Comparison of ENCODE assay signal across 15 cellular contexts in the genomic region with DNA sequence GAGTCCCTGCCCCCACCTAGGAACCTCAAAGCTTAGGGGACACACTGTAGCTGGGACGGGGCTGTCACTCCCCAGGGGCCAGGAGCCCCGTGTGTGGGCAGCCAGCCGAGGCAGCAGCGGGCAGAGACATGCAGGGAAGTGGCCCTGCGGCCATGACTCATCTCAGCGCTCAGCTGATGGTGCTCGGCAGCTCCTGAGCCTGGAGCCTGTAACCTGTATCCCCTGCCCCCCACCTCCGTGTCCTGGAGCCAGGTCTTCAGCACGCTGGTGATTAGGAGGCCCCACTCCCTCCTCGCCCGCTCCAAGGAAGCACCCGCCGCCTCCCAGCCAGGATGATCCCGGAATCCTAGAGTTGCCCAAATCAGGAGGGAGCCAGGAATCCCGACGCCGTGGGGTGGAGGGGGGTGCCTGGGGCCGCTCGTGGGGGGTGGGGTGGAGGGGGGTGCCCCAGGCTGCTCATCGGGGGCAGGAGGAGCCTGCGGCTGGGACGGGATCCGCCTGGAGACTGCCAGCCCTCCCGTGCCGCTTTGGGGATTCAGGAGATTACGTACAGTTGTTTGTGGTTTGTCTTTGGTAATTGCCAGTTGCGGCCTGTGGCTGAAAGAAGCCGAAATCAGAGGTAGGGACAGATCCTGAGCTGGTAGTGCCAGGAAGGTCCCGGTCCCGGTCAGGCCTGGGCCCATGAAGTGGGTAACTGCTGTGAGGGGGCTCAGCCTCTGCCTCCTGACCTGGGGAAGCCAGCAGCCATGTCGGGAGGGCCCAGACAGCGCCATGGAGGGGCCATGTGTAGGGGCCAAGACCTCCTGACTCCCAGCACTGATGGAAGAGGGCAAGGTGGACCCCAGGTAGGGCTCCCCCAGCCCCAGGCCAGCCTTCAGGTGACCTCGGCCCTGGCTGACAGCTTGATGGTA. TPM values are rescaled to one million over a fixed set of nuclear protein-coding genes. Genes with fewer than 3 reads are reported as not detected.
A peak's percentile ranks its signal among the peaks of the same experiment; 100 is the strongest.
DNase-seq lines count a peak whose midpoint lies in the region; ATAC-seq, FAIRE-seq and TF ChIP-seq lines count a peak whose summit lies in the region.
"Had no signal": no experiment of that assay in that cellular context is flagged by ENCODE, and none has a peak within 500 bp of the region (broad histone marks: within the 10 kb centered on the region; RNA-seq: fewer than 3 reads in every experiment).

No MANE protein-coding gene starts in this region.

- no peak overlapping the region for H2BK120ac ChIP-seq in H1 (replicated peaks; ENCODE audit: low read depth, low read length)

- ATAC-seq in Panc1 (peak; percentile 81), GM21529 (IDR thresholded peaks at IDR 0.05; ENCODE audit: unreplicated experiment) (no peak)

- no peak overlapping the region for H3K23ac ChIP-seq in H1 (ENCODE audit: insufficient read length)

- peaks cover 0 to 13% of the 10 kb centered on the region in 2 experiments for H4K20me1 ChIP-seq in H1 (replicated peaks in 1 of 2; ENCODE audit: control insufficient read depth in 1 of 2, insufficient read depth in 2 of 2, low read length in 2 of 2)

- no peak overlapping the region for H2BK12ac ChIP-seq in H1 (ENCODE audit: low read depth, low read length)

- TF ChIP-seq POLR2A in H1 (IDR thresholded peaks at IDR 0.05; ENCODE audit: control extremely low read depth in 1 of 2, low read depth in 2 of 2, low read length in 2 of 2) = no peak

- H3K36me3 ChIP-seq in HEK293 (ENCODE audit: control insufficient read depth in 2 of 2, insufficient read depth in 1 of 2, low read length in 2 of 2) (no peaks in the 10 kb centered on the region), Panc1 (ENCODE audit: control insufficient read depth, insufficient read depth, low read length) (no peaks in the 10 kb centered on the region), H1 (ENCODE audit: control insufficient read depth in 2 of 4, insufficient read depth in 4 of 4, low read length in 3 of 4) (no peaks in the 10 kb centered on the region)
- H3K36me3 ChIP-seq: pancreas had no signal

- no peaks in the 10 kb centered on the region for H3K79me2 ChIP-seq in H1 (ENCODE audit: control insufficient read depth in 1 of 2, insufficient read depth in 2 of 2, low read length in 2 of 2)

- H2BK5ac ChIP-seq in H1 (ENCODE audit: low read depth, low read length) = no peak overlapping the region

- H3K4me1 ChIP-seq in HEK293 (ENCODE audit: control insufficient read depth, insufficient read depth, low read length) (no peaks in the 10 kb centered on the region; the same call in 1 of the 2 replicates), Panc1 (ENCODE audit: control insufficient read depth, insufficient read depth, low read length) (peaks cover 16% of the 10 kb centered on the region), H1 (replicated peaks in 1 of 4; ENCODE audit: control insufficient read depth in 3 of 4, insufficient read depth in 4 of 4, low read length in 3 of 4) (peaks cover 0 to 11% (median 2%) of the 10 kb centered on the region in 4 experiments; a peak in 4 of 7 replicates)
- H3K4me1 ChIP-seq: pancreas had no signal

- H3K79me1 ChIP-seq in H1 (ENCODE audit: low read depth, low read length) = no peaks in the 10 kb centered on the region

- TF ChIP-seq EP300 in H1 (IDR thresholded peaks at IDR 0.05; ENCODE audit: borderline replicate concordance in 1 of 2, low read depth in 2 of 2, low read length in 2 of 2) = no peak

- H3K4ac ChIP-seq in H1 (replicated peaks; ENCODE audit: insufficient read length, low read depth, low read length) = peak overlapping the region; percentile 38

- H2AK5ac ChIP-seq in H1 (ENCODE audit: low read depth, low read length) = no peak overlapping the region

- H3K23me2 ChIP-seq in H1 (ENCODE audit: low read depth, low read length) = peaks cover 22% of the 10 kb centered on the region; the same call in 1 of the 2 replicates

- CTCF ChIA-PET in HEK293 (lab: Yijun Ruan, JAX) (interaction anchor here (2.1 kb wide), 1 partner anchor 20 kb away, joined by 8 read pairs; no protein-coding TSS in a partner anchor), Panc1 (lab: Charles Lee) (interaction anchor here (0.6 kb wide), 1 partner anchor 174 kb away, joined by 4 read pairs; no protein-coding TSS in a partner anchor), H1 (lab: Charles Lee; ENCODE audit: partially characterized antibody) (interaction anchor here (0.9 kb wide), 1 partner anchor 223 kb away, joined by 5 read pairs; no protein-coding TSS in a partner anchor)

- no peak overlapping the region for H2BK20ac ChIP-seq in H1 (ENCODE audit: low read length)

- H3K9me3 ChIP-seq in HEK293 (ENCODE audit: control insufficient read depth, insufficient read depth, low read depth, low read length) = no peaks in the 10 kb centered on the region
- H3K9me3 ChIP-seq in Panc1 (ENCODE audit: control insufficient read depth, insufficient read depth, low read depth, low read length) = no peaks in the 10 kb centered on the region
- H3K9me3 ChIP-seq in H1 (ENCODE audit: insufficient read depth in 2 of 2, low read depth in 1 of 2, low read length in 1 of 2) = peaks cover 8 to 15% of the 10 kb centered on the region in 2 experiments; a peak in 3 of 4 replicates
- H3K9me3 ChIP-seq: pancreas had no signal

- in situ Hi-C loops in Panc1 (cut with HindIII; ENCODE audit: low pct_unique_long_range_greater_than_20kb, low sequenced_read_pairs) = no loop called here

- H4K91ac ChIP-seq in H1 (replicated peaks; ENCODE audit: insufficient read length, low read length) = no peak overlapping the region

- no peak overlapping the region; the same call in 1 of the 2 replicates for H2AFZ ChIP-seq in H1 (ENCODE audit: low read length)

- no peak overlapping the region; the same call in 1 of the 2 replicates for H4K8ac ChIP-seq in H1 (ENCODE audit: extremely low read depth, insufficient read depth, low read length)

- 77% methylated on average over 28 of the region's 33 CpGs; no CpG with 5 or more reads in 1 of the 2 experiments for WGBS in H1 (ENCODE audit: extremely low coverage in 1 of 2, insufficient coverage in 1 of 2, insufficient read length in 1 of 2, insufficient replicate concordance in 2 of 2, low coverage in 1 of 2, low lambda C conversion rate in 2 of 2, missing lambda C conversion rate in 1 of 2), 2 experiments

- TF ChIP-seq CTCF in HEK293 (tag by site-specific recombination; IDR thresholded peaks at IDR 0.05) (no peak), Panc1 (IDR thresholded peaks at IDR 0.05) (no peak), H1 (IDR thresholded peaks at IDR 0.05; ENCODE audit: control extremely low read depth in 1 of 3, insufficient read depth in 1 of 3, low read depth in 1 of 3, low read length in 3 of 3) (no peak), retinal pigment epithelial cell (conservative IDR thresholded peaks at IDR 0.05; ENCODE audit: low read depth, low read length) (no peak)

- POLR2A ChIA-PET in HEK293 (lab: Yijun Ruan, JAX) (no interaction called here), Panc1 (lab: Charles Lee) (interaction anchor here (0.6 kb wide), 1 partner anchor 60 kb away, joined by 3 read pairs; no protein-coding TSS in a partner anchor), H1 (lab: Charles Lee; ENCODE audit: partially characterized antibody) (no interaction called here)

- TF ChIP-seq RAD21 in H1 (IDR thresholded peaks at IDR 0.05 in 1 of 2, conservative IDR thresholded peaks at IDR 0.05 in 1 of 2; ENCODE audit: low read depth in 2 of 2, low read length in 2 of 2) = no peak

- no peak overlapping the region for H3K4me2 ChIP-seq in H1 (ENCODE audit: insufficient read depth in 1 of 2, low read depth in 2 of 2, low read length in 2 of 2)

- no TSS peak for BruUV-seq in Panc1 (replicated peaks; lab: Mats Ljungman, UMichigan)

- no peak overlapping the region for H3K27ac ChIP-seq in HEK293 (ENCODE audit: extremely low read depth, low read depth, low read length)
- H3K27ac ChIP-seq in Panc1 (ENCODE audit: low read length) = peak overlapping the region; percentile 74
- H3K27ac ChIP-seq in H1 (ENCODE audit: low read depth, low read length) = no peak overlapping the region
- H3K27ac ChIP-seq: pancreas had no signal

- H3K27me3 ChIP-seq in Panc1 (ENCODE audit: control insufficient read depth, insufficient read depth, low read length) (no peaks in the 10 kb centered on the region), H1 (replicated peaks in 1 of 4; ENCODE audit: control insufficient read depth in 3 of 4, extremely low read depth in 1 of 4, insufficient read depth in 3 of 4, low read length in 3 of 4) (no peaks in the 10 kb centered on the region)

- H4K5ac ChIP-seq in H1 (ENCODE audit: insufficient read length, low read depth, low read length) = no peak overlapping the region

- no peak overlapping the region for H2BK15ac ChIP-seq in H1 (ENCODE audit: low read length)

- H3K14ac ChIP-seq in H1 (ENCODE audit: insufficient read length) = no peak overlapping the region

- no peak for FAIRE-seq in H1 (lab: Jason Lieb, UNC)
- FAIRE-seq: colon, pancreas had no signal

- H3K4me3 ChIP-seq in HEK293 (ENCODE audit: low read depth, low read length) (no peak overlapping the region), Panc1 (ENCODE audit: low read depth in 2 of 2, low read length in 2 of 2) (no peak overlapping the region), H1 (ENCODE audit: extremely low read depth in 1 of 4, insufficient read depth in 2 of 4, low read depth in 3 of 4, low read length in 4 of 4) (no peak overlapping the region), retinal pigment epithelial cell (ENCODE audit: low read length) (no peak overlapping the region)
- H3K4me3 ChIP-seq: pancreas had no signal

- H3K18ac ChIP-seq in H1 (ENCODE audit: extremely low read depth, low read length) = no peak overlapping the region; the same call in 1 of the 2 replicates

- no peak overlapping the region for H3K56ac ChIP-seq in H1 (replicated peaks; ENCODE audit: insufficient read length, low read depth, low read length)

- no peak overlapping the region for H3K9ac ChIP-seq in H1 (replicated peaks in 1 of 4; ENCODE audit: extremely low read depth in 1 of 4, low read depth in 3 of 4, low read length in 3 of 4)

- intact Hi-C loops in Panc1 (cut with micrococcal nuclease; ENCODE audit: unreplicated experiment) = no loop called here

- no peak for DNase-seq in Panc1 (ENCODE audit: low read depth, low spot score)
- DNase-seq in H1 (ENCODE audit: low read depth in 1 of 2, low spot score in 2 of 2) = no peak
- DNase-seq in retinal pigment epithelial cell (ENCODE audit: low read depth) = peak; percentile 73
- no peak for DNase-seq in DMS153 treated with DMSO at 0.1 percent for 48 hours (lab: John Stamatoyannopoulos, UW; ENCODE audit: unreplicated experiment)
- DNase-seq in SKM-1 (lab: John Stamatoyannopoulos, UW; ENCODE audit: unreplicated experiment) = no peak
- DNase-seq in activated CD4-positive, alpha-beta T cell treated with anti-CD3 and anti-CD28 coated beads, Interleukin-2, amount 50 U/mL, for 4 hours = no peak
- DNase-seq: activated CD4-positive, alpha-beta T cell treated with anti-CD3 and anti-CD28 coated beads for 48 hours; activated naive CD4-positive, alpha-beta T cell; DND-41; pancreas; Right ventricle myocardium superior had no signal

RNA-seq across cellular contexts. Expression of a gene that starts 35.3 kb away (rescaled TPM):
- total RNA-seq in Panc1 (2021; ENCODE audit: unreplicated experiment) = 2.8 TPM
- polyA plus RNA-seq in Panc1 (2012; ENCODE audit: insufficient read length) = 12.8 TPM
- 0.31 and 0.56 TPM in 2 replicates for total RNA-seq in H1 (2021; fragmentation: NEBNext Ultra II Directional; extraction: Animal tissue kit (Norgen Biotek cat#: 25700))
- polyA plus RNA-seq in H1 (2011; rRNA removed) = 0.60 and 0.61 TPM in 2 replicates
- polyA plus RNA-seq in H1 (2011; cell fraction: cytosol; rRNA removed) = 0.69 TPM
- polyA plus RNA-seq in H1 (2011; cell fraction: nucleus; rRNA removed) = 1.4 TPM
- polyA plus RNA-seq in H1 (2012, experiment 1 of 2) = 0.27 to 0.40 TPM (median 0.28 TPM) in 3 of 4 replicates, not detected in the other
- polyA plus RNA-seq in H1 (2012, experiment 2 of 2) = 0.42 TPM
- polyA plus RNA-seq in H1 (2013, experiment 1 of 2) = 0.45 TPM
- polyA plus RNA-seq in H1 (2013, experiment 2 of 2) = 0.53 TPM
- 0.13 TPM in 1 of 2 replicates, not detected in the other for polyA minus RNA-seq in H1 (2011; rRNA and poly(A)+ RNA removed)
- not detected for polyA minus RNA-seq in H1 (2011; cell fraction: cytosol; rRNA and poly(A)+ RNA removed)
- 0.80 TPM for polyA minus RNA-seq in H1 (2011; cell fraction: nucleus; rRNA and poly(A)+ RNA removed)
- total RNA-seq: liver had no signal
- polyA plus RNA-seq: liver had no signal

RNA-seq across cellular contexts. Expression of a gene that starts 55.7 kb away (rescaled TPM):
- 1.8 TPM for total RNA-seq in Panc1 (2021; ENCODE audit: unreplicated experiment)
- 4.5 TPM for polyA plus RNA-seq in Panc1 (2012; ENCODE audit: insufficient read length)
- 5.7 and 6.4 TPM in 2 replicates for total RNA-seq in H1 (2021; fragmentation: NEBNext Ultra II Directional; extraction: Animal tissue kit (Norgen Biotek cat#: 25700))
- 2.2 and 4.5 TPM in 2 replicates for polyA plus RNA-seq in H1 (2011; rRNA removed)
- 3.4 TPM for polyA plus RNA-seq in H1 (2011; cell fraction: cytosol; rRNA removed)
- polyA plus RNA-seq in H1 (2011; cell fraction: nucleus; rRNA removed) = 6.4 TPM
- polyA plus RNA-seq in H1 (2012, experiment 1 of 2) = 2.6 to 3.6 TPM (median 3.4 TPM) in 4 replicates
- 3.8 TPM for polyA plus RNA-seq in H1 (2012, experiment 2 of 2)
- 4.4 TPM for polyA plus RNA-seq in H1 (2013, experiment 1 of 2)
- 4.6 TPM for polyA plus RNA-seq in H1 (2013, experiment 2 of 2)
- polyA minus RNA-seq in H1 (2011; rRNA and poly(A)+ RNA removed) = 0.51 and 1.2 TPM in 2 replicates
- 1.8 TPM for polyA minus RNA-seq in H1 (2011; cell fraction: cytosol; rRNA and poly(A)+ RNA removed)
- 3.5 TPM for polyA minus RNA-seq in H1 (2011; cell fraction: nucleus; rRNA and poly(A)+ RNA removed)

RNA-seq across cellular contexts. Expression of a gene that starts 58.8 kb away (rescaled TPM):
- 0.39 TPM for total RNA-seq in Panc1 (2021; ENCODE audit: unreplicated experiment)
- polyA plus RNA-seq in Panc1 (2012; ENCODE audit: insufficient read length) = 0.63 TPM
- total RNA-seq in H1 (2021; fragmentation: NEBNext Ultra II Directional; extraction: Animal tissue kit (Norgen Biotek cat#: 25700)) = not detected in 2 replicates
- not detected in 2 replicates for polyA plus RNA-seq in H1 (2011; rRNA removed)
- not detected for polyA plus RNA-seq in H1 (2011; cell fraction: cytosol; rRNA removed)
- 0.06 TPM for polyA plus RNA-seq in H1 (2011; cell fraction: nucleus; rRNA removed)
- 0.19 TPM in 1 of 4 replicates, not detected in the others for polyA plus RNA-seq in H1 (2012, experiment 1 of 2)
- not detected for polyA plus RNA-seq in H1 (2012, experiment 2 of 2)
- not detected for polyA plus RNA-seq in H1 (2013, experiment 1 of 2)
- polyA plus RNA-seq in H1 (2013, experiment 2 of 2) = not detected
- polyA minus RNA-seq in H1 (2011; rRNA and poly(A)+ RNA removed) = not detected in 2 replicates
- not detected for polyA minus RNA-seq in H1 (2011; cell fraction: cytosol; rRNA and poly(A)+ RNA removed)
- polyA minus RNA-seq in H1 (2011; cell fraction: nucleus; rRNA and poly(A)+ RNA removed) = not detected
- total RNA-seq: liver, pancreas had no signal
- polyA plus RNA-seq: liver had no signal
